9 cellular contexts compared by ENCODE assay signal in genomic region chr11:41383768-41384167, GRCh38.
"Had no signal": no experiment of that assay in that cellular context is flagged by ENCODE, and none has a peak within 500 bp of the region (broad histone marks: within the 10 kb centered on the region; RNA-seq: fewer than 3 reads in every experiment).

No MANE protein-coding gene starts in this region.

- FAIRE-seq: K562 had no signal

- ATAC-seq: HCT116, K562 had no signal

- H3K27ac ChIP-seq: GM23248, HL-60 had no signal

- H2AFZ ChIP-seq: GM23248 had no signal

- H3K27ac Mint-ChIP-seq: HFFc6 had no signal

- H3K9ac ChIP-seq: GM23248 had no signal

- H3K4me3 Mint-ChIP-seq: HFFc6 had no signal

- DNase-seq: GM23248, H7, HFFc6, IMR-90, KG1 had no signal

- H3K4me1 ChIP-seq: HAP-1 had no signal

- H3K36me3 ChIP-seq: HAP-1 had no signal

- H3K4me3 ChIP-seq: GM23248, HAP-1, K562 had no signal

- H3K9me3 ChIP-seq: HAP-1 had no signal
